11 cellular contexts compared by ENCODE assay signal in the genomic region with DNA sequence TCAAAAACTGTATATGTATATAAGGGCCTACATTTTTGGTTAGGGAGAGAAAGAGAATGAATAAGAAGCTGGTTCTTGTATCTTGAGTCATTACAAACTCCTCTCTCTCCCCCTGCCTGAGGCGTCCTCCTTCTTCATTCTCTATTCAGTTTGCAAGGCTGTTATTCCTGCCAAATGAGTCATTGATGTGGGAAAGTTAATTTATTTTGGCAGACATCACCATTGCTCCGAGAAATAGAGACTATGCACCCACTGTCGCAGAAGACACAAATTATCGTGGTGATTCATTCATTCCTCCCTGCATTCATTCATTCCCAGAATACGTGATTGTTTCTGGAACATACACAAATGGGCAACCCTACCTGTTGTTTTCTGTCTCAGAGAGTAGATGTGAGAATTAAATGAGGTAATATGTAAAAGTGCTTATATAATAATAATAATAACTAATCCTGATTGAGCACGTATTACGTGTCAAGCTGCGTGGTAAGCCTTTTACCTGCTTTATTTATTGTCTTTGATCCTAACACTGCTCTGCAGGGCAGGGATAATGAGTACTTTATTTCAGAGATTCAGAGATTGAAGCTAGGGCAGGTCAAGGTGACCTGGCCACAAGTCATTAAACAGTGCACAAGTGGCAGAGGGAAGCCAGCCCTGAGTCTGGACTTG.
A peak's percentile ranks its signal among the peaks of the same experiment; 100 is the strongest.
DNase-seq lines count a peak whose midpoint lies in the region; ATAC-seq and TF ChIP-seq lines count a peak whose summit lies in the region.
"Had no signal": no experiment of that assay in that cellular context is flagged by ENCODE, and none has a peak within 500 bp of the region (broad histone marks: within the 10 kb centered on the region; RNA-seq: fewer than 3 reads in every experiment).

No MANE protein-coding gene starts in this region.

- in situ Hi-C loops in transverse colon (cut with MboI; ENCODE audit: low pct_ligation_motif_present in 1 of 4, low pct_unique_long_range_greater_than_20kb in 1 of 4, low sequenced_read_pairs in 3 of 4): no loop called here

- peak; percentile 77 for DNase-seq in brain pericyte (ENCODE audit: low read depth, low spot score)
- peak; percentile 97 for DNase-seq in iris pigment epithelial cell (ENCODE audit: low read depth)
- DNase-seq in transverse colon: no peak
- DNase-seq in NCI-H1105 treated with DMSO at 0.1 percent for 48 hours (lab: John Stamatoyannopoulos, UW): no peak
- no peak for DNase-seq in KG1 (lab: John Stamatoyannopoulos, UW)
- no peak for DNase-seq in SKM-1 (lab: John Stamatoyannopoulos, UW; ENCODE audit: unreplicated experiment)
- DNase-seq: activated naive CD4-positive, alpha-beta T cell treated with anti-CD3 and anti-CD28 coated beads for 36 hours; NCI-H2227 treated with DMSO at 0.1 percent for 48 hours had no signal

- TF ChIP-seq CTCF in transverse colon (IDR thresholded peaks at IDR 0.05): no peak

- 73 to 76% methylated on average over 8 of the region's 8 CpGs for WGBS in transverse colon (ENCODE audit: low coverage in 1 of 2), 2 donors

- no peak for TF ChIP-seq RAD21 in Ishikawa (IDR thresholded peaks at IDR 0.05; ENCODE audit: low read depth)

- H3K36me3 ChIP-seq in transverse colon: no peaks in the 10 kb centered on the region
- H3K36me3 ChIP-seq: neural progenitor cell had no signal

- H3K27me3 ChIP-seq in transverse colon: no peaks in the 10 kb centered on the region
- H3K27me3 ChIP-seq: neural progenitor cell had no signal

- no peak overlapping the region for H3K4me3 ChIP-seq in transverse colon
- H3K4me3 ChIP-seq: neural progenitor cell had no signal

- H3K9me3 ChIP-seq in transverse colon: no peaks in the 10 kb centered on the region

- no peak overlapping the region for H3K27ac ChIP-seq in transverse colon
- H3K27ac ChIP-seq: neural progenitor cell had no signal

- TF ChIP-seq EP300 in Ishikawa (IDR thresholded peaks at IDR 0.05; ENCODE audit: borderline replicate concordance) (no peak), transverse colon (IDR thresholded peaks at IDR 0.05; ENCODE audit: low read depth) (peak; percentile 58)

- ATAC-seq in HG02610 (IDR thresholded peaks at IDR 0.05; ENCODE audit: unreplicated experiment): no peak

- no peak for TF ChIP-seq POLR2A in transverse colon (IDR thresholded peaks at IDR 0.05)

- peaks cover 0 to 4% (median 2%) of the 10 kb centered on the region in 4 donors for H3K4me1 ChIP-seq in transverse colon

- intact Hi-C loops in transverse colon (cut with DNase I; ENCODE audit: low total_unique reads): no loop called here

TF ChIP-seq in Ishikawa, 13 proteins besides CTCF, POLR2A, EP300 and RAD21:
- TF ChIP-seq, protein P1, sequence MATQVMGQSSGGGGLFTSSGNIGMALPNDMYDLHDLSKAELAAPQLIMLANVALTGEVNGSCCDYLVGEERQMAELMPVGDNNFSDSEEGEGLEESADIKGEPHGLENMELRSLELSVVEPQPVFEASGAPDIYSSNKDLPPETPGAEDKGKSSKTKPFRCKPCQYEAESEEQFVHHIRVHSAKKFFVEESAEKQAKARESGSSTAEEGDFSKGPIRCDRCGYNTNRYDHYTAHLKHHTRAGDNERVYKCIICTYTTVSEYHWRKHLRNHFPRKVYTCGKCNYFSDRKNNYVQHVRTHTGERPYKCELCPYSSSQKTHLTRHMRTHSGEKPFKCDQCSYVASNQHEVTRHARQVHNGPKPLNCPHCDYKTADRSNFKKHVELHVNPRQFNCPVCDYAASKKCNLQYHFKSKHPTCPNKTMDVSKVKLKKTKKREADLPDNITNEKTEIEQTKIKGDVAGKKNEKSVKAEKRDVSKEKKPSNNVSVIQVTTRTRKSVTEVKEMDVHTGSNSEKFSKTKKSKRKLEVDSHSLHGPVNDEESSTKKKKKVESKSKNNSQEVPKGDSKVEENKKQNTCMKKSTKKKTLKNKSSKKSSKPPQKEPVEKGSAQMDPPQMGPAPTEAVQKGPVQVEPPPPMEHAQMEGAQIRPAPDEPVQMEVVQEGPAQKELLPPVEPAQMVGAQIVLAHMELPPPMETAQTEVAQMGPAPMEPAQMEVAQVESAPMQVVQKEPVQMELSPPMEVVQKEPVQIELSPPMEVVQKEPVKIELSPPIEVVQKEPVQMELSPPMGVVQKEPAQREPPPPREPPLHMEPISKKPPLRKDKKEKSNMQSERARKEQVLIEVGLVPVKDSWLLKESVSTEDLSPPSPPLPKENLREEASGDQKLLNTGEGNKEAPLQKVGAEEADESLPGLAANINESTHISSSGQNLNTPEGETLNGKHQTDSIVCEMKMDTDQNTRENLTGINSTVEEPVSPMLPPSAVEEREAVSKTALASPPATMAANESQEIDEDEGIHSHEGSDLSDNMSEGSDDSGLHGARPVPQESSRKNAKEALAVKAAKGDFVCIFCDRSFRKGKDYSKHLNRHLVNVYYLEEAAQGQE (IDR thresholded peaks at IDR 0.05; ENCODE audit: low read depth): no peak
- peak; percentile 57 for TF ChIP-seq NFIC (IDR thresholded peaks at IDR 0.05)

Comparison
In these comparisons a context has a peak if more than half of its experiments do, and no peak if none do; other contexts are left out.
1. DNase-seq: peak in brain pericyte (single experiment) and iris pigment epithelial cell (single experiment); none in transverse colon (single experiment), NCI-H1105 treated with DMSO at 0.1 percent for 48 hours (single experiment), KG1 (single experiment) and SKM-1 (single experiment).